Comparison of ENCODE assay signal across 7 cellular contexts in genomic region chr5:157745041-157745456, GRCh38. TPM values are rescaled to one million over a fixed set of nuclear protein-coding genes. Genes with fewer than 3 reads are reported as not detected.
DNase-seq lines count a peak whose midpoint lies in the region; ATAC-seq, FAIRE-seq and TF ChIP-seq lines count a peak whose summit lies in the region.

No MANE protein-coding gene starts in this region.

- H4K20me1 ChIP-seq in OCI-LY7 (ENCODE audit: insufficient read depth, low read length), result peaks cover 6% of the 10 kb centered on the region; the same call in 1 of the 2 replicates

- CTCF ChIA-PET in OCI-LY7 (lab: Charles Lee; ENCODE audit: unreplicated experiment), result interaction anchor here (1.0 kb wide), 1 partner anchor 27 kb away, joined by 3 read pairs; no protein-coding TSS in a partner anchor

- POLR2A ChIA-PET in OCI-LY7 (lab: Charles Lee), result interaction anchor here (0.7 to 5.0 kb wide), 4 partner anchors 10 to 472 kb away, joined by 3 to 31 read pairs (median 6); partner anchors contain the start of gene THG1L

- 0 out of 2 replicates have a peak overlapping the region, but pooled peaks have one; percentile 61 for H3K4me3 ChIP-seq in GM08714 (ENCODE audit: low read length)
- H3K4me3 ChIP-seq in OCI-LY7 (ENCODE audit: low read depth, low read length, poor library complexity, severe bottlenecking), result peak overlapping the region; percentile 98
- peak overlapping the region; percentile 75 for H3K4me3 ChIP-seq in epithelial cell of proximal tubule (ENCODE audit: low read depth, low read length)
- H3K4me3 ChIP-seq in retinal pigment epithelial cell (ENCODE audit: low read length), result peak overlapping the region; percentile 82

- no peaks in the 10 kb centered on the region for H3K9me2 ChIP-seq in OCI-LY7 (ENCODE audit: insufficient read depth, low read length)

- peaks cover 6% of the 10 kb centered on the region for H3K36me3 ChIP-seq in OCI-LY7 (ENCODE audit: insufficient read depth, low read length)

- no peak overlapping the region for H3K27ac ChIP-seq in OCI-LY7 (ENCODE audit: low read depth, low read length, poor library complexity, severe bottlenecking)

- ATAC-seq in HG03565 (IDR thresholded peaks at IDR 0.05; ENCODE audit: unreplicated experiment), result no peak

- peak overlapping the region; percentile 71; the same call in 1 of the 2 replicates for H2AFZ ChIP-seq in OCI-LY7 (ENCODE audit: low read length)

- H3K79me2 ChIP-seq in OCI-LY7 (ENCODE audit: insufficient read depth, low read depth, low read length), result no peaks in the 10 kb centered on the region

- TF ChIP-seq CTCF in OCI-LY7 (conservative IDR thresholded peaks at IDR 0.05; ENCODE audit: low read length), result no peak
- TF ChIP-seq CTCF in epithelial cell of proximal tubule (conservative IDR thresholded peaks at IDR 0.05; ENCODE audit: low read depth, low read length), result no peak
- TF ChIP-seq CTCF in retinal pigment epithelial cell (conservative IDR thresholded peaks at IDR 0.05; ENCODE audit: low read depth, low read length), result no peak
- TF ChIP-seq CTCF in GM10266 (IDR thresholded peaks at IDR 0.05; ENCODE audit: control insufficient read depth, insufficient read depth, low read depth, missing control alignments), result no peak

- DNase-seq in OCI-LY7 (ENCODE audit: low spot score) (no peak), epithelial cell of proximal tubule (ENCODE audit: low read depth) (no peak), retinal pigment epithelial cell (ENCODE audit: low read depth) (no peak), GM19239 (ENCODE audit: insufficient read length, low spot score) (no peak), GM10266 (ENCODE audit: extremely low spot score) (no peak)

- intact Hi-C loops in OCI-LY7 (cut with micrococcal nuclease; ENCODE audit: unreplicated experiment), result no loop called here

- BruUV-seq in OCI-LY7 (replicated peaks; lab: Mats Ljungman, UMichigan), result no TSS peak

- peaks cover 22% of the 10 kb centered on the region for H3K4me1 ChIP-seq in OCI-LY7 (ENCODE audit: insufficient read depth, low read length, poor library complexity, severe bottlenecking)

- H3K4me2 ChIP-seq in OCI-LY7 (ENCODE audit: low read length), result peak overlapping the region; percentile 83

- no peak for FAIRE-seq in GM19239 (lab: Jason Lieb, UNC)

- no peaks in the 10 kb centered on the region for H3K9me3 ChIP-seq in OCI-LY7 (ENCODE audit: low read length)

RNA-seq across cellular contexts. Expression of gene LSM11, which starts 1.5 kb away (rescaled TPM):
- 7.5 and 8.8 TPM in 2 replicates for total RNA-seq in OCI-LY7 (2014; rRNA removed; shearing (Covaris generic))
- total RNA-seq in OCI-LY7 (2022) (10.1 and 10.9 TPM in 2 replicates), epithelial cell of proximal tubule (3.0 and 4.1 TPM in 2 replicates)

RNA-seq across cellular contexts. Expression of gene THG1L, which starts 13.8 kb away (rescaled TPM):
- 20.7 and 30.5 TPM in 2 replicates for total RNA-seq in OCI-LY7 (2014; rRNA removed; shearing (Covaris generic))
- total RNA-seq in OCI-LY7 (2022) (18.5 and 21.0 TPM in 2 replicates), epithelial cell of proximal tubule (10.7 and 19.3 TPM in 2 replicates)
